1 cellular context compared by ENCODE assay signal in the genomic region with DNA sequence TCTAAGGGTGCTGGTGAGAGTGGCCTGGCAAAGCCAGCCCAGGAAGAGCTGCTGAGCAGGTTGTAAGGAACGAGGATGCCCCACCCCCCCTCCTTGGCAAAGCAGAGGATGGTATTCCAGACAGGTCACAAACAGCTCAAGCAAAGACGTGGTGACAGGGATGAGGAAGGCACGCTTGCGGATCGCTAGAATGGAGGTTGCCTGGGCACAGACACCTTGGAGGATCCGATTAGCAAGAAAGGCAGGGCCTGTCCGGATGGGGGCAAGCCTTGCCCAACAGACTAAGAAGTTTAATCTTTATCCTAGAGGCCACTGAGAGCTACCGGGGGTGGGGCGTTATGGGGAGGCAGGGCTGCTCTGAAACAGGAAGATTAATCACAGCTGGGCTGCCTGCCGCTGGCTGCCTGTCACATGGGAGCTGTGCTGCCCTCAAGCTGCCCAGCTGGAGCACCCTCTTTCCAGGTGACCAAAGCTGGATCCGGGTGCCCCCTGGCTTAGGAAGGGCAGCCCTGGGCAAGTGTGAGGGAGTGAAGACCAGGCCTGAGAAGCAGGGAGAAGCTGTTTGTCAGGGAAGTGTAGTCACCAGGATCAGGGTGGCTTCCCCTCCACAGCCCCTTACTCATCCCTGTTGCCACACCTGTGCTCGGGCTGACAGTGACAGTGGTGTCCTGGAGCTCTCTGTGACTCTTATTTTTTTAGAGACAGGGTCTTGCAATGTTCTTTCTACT.
TF ChIP-seq lines count a peak whose summit lies in the region.

No MANE protein-coding gene starts in this region.

TF ChIP-seq in WTC11, 78 proteins besides CTCF, POLR2A, EP300 and RAD21 (continued from another document):
- TF ChIP-seq, protein P1, sequence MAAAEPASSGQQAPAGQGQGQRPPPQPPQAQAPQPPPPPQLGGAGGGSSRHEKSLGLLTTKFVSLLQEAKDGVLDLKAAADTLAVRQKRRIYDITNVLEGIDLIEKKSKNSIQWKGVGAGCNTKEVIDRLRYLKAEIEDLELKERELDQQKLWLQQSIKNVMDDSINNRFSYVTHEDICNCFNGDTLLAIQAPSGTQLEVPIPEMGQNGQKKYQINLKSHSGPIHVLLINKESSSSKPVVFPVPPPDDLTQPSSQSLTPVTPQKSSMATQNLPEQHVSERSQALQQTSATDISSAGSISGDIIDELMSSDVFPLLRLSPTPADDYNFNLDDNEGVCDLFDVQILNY (CRISPR knock-in tag; IDR thresholded peaks at IDR 0.05): no peak
- TF ChIP-seq, protein P2, sequence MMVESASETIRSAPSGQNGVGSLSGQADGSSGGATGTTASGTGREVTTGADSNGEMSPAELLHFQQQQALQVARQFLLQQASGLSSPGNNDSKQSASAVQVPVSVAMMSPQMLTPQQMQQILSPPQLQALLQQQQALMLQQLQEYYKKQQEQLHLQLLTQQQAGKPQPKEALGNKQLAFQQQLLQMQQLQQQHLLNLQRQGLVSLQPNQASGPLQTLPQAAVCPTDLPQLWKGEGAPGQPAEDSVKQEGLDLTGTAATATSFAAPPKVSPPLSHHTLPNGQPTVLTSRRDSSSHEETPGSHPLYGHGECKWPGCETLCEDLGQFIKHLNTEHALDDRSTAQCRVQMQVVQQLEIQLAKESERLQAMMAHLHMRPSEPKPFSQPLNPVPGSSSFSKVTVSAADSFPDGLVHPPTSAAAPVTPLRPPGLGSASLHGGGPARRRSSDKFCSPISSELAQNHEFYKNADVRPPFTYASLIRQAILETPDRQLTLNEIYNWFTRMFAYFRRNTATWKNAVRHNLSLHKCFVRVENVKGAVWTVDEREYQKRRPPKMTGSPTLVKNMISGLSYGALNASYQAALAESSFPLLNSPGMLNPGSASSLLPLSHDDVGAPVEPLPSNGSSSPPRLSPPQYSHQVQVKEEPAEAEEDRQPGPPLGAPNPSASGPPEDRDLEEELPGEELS (CRISPR knock-in tag; IDR thresholded peaks at IDR 0.05): no peak
- TF ChIP-seq CREB1 (CRISPR knock-in tag; IDR thresholded peaks at IDR 0.05) (no peak), RELA (CRISPR knock-in tag; IDR thresholded peaks at IDR 0.05; ENCODE audit: borderline replicate concordance) (no peak), ESRRA (CRISPR knock-in tag; IDR thresholded peaks at IDR 0.05; ENCODE audit: borderline replicate concordance) (no peak)
